15 cellular contexts compared by ENCODE assay signal in genomic region chr15:79969175-79969574, GRCh38. TPM values are rescaled to one million over a fixed set of nuclear protein-coding genes. Genes with fewer than 3 reads are reported as not detected.
DNase-seq lines count a peak whose midpoint lies in the region; ATAC-seq and FAIRE-seq lines count a peak whose summit lies in the region.
"Had no signal": no experiment of that assay in that cellular context is flagged by ENCODE, and none has a peak within 500 bp of the region (broad histone marks: within the 10 kb centered on the region; RNA-seq: fewer than 3 reads in every experiment).

No MANE protein-coding gene starts in this region.

- no peaks in the 10 kb centered on the region for H3K36me3 ChIP-seq in CD4-positive, alpha-beta memory T cell (ENCODE audit: insufficient read depth, low read length)
- H3K36me3 ChIP-seq: BE2C, Peyer's patch had no signal

- H3K4me3 ChIP-seq in CD4-positive, alpha-beta memory T cell (ENCODE audit: low read length in 2 of 2): peak overlapping the region in 1 of 2 donors; percentile 33
- H3K4me3 ChIP-seq in mononuclear cell (ENCODE audit: low read length): peak overlapping the region; percentile 48

- H3K4me1 ChIP-seq in CD4-positive, alpha-beta memory T cell (ENCODE audit: insufficient read depth, low read length): peaks cover 58% of the 10 kb centered on the region
- H3K4me1 ChIP-seq in mononuclear cell (ENCODE audit: insufficient read depth, low read length): peaks cover 76% of the 10 kb centered on the region
- H3K4me1 ChIP-seq: BE2C, Peyer's patch had no signal

- H3K9me3 Mint-ChIP-seq in CD4-positive, alpha-beta memory T cell: peaks cover 0 to 2% (median 0%) of the 10 kb centered on the region in 8 donors
- peaks cover 8% of the 10 kb centered on the region for H3K9me3 Mint-ChIP-seq in activated T-helper 17 cell treated with anti-CD3 and anti-CD28 coated beads, Interleukin-2, amount 50 U/mL, for 72 hours

- peak overlapping the region; percentile 74 to 93 (median 82) for H3K27ac Mint-ChIP-seq in CD4-positive, alpha-beta memory T cell
- peak overlapping the region; percentile 100 for H3K27ac Mint-ChIP-seq in activated T-helper 17 cell treated with anti-CD3 and anti-CD28 coated beads, Interleukin-2, amount 50 U/mL, for 72 hours

- intact Hi-C loops in CD4-positive, alpha-beta memory T cell (cut with micrococcal nuclease): loop anchor here (2.0 to 5.0 kb wide), 2 partner anchors 68 to 183 kb away; partner anchors contain the start of gene FAH
- intact Hi-C loops in sciatic nerve (cut with DNase I): no loop called here

- H3K27me3 Mint-ChIP-seq in CD4-positive, alpha-beta memory T cell: no peaks in the 10 kb centered on the region
- H3K27me3 Mint-ChIP-seq in activated T-helper 17 cell treated with anti-CD3 and anti-CD28 coated beads, Interleukin-2, amount 50 U/mL, for 72 hours: no peaks in the 10 kb centered on the region

- no peaks in the 10 kb centered on the region for H3K9me3 ChIP-seq in CD4-positive, alpha-beta memory T cell (ENCODE audit: control insufficient read depth in 1 of 2, low read length in 2 of 2)
- H3K9me3 ChIP-seq in mononuclear cell (ENCODE audit: low read depth, low read length): no peaks in the 10 kb centered on the region
- H3K9me3 ChIP-seq: BE2C, Peyer's patch had no signal

- no peak overlapping the region for H3K27ac ChIP-seq in CD4-positive, alpha-beta memory T cell (ENCODE audit: low read depth, low read length)

- peaks cover 9% of the 10 kb centered on the region in 2 donors for H3K36me3 Mint-ChIP-seq in CD4-positive, alpha-beta memory T cell
- H3K36me3 Mint-ChIP-seq in activated T-helper 17 cell treated with anti-CD3 and anti-CD28 coated beads, Interleukin-2, amount 50 U/mL, for 72 hours (ENCODE audit: low read depth): peaks cover 61% of the 10 kb centered on the region

- POLR2A ChIA-PET in CD4-positive, alpha-beta memory T cell (lab: Charles Lee; ENCODE audit: partially characterized antibody): interaction anchor here (0.7 to 7.0 kb wide), 4 partner anchors 47 to 90 kb away, joined by 3 to 165 read pairs (median 46); partner anchors contain the start of genes MTHFS and ZFAND6

- DNase-seq in CD4-positive, alpha-beta memory T cell: no peak
- no peak for DNase-seq in GM19239 (ENCODE audit: insufficient read length, low spot score)
- DNase-seq in DMS114 treated with DMSO at 0.1 percent for 48 hours (lab: John Stamatoyannopoulos, UW; ENCODE audit: unreplicated experiment): no peak
- no peak for DNase-seq in sciatic nerve (ENCODE audit: low spot score)
- DNase-seq: activated CD4-positive, alpha-beta T cell treated with anti-CD3 and anti-CD28 coated beads, Interleukin-2, amount 50 U/mL, for 1 hour; BE2C; H7; kidney glomerular epithelial cell; NCI-H1694; NCI-H524 treated with DMSO at 0.1 percent for 48 hours; Peyer's patch had no signal

- H3K4me1 Mint-ChIP-seq in CD4-positive, alpha-beta memory T cell: peaks cover 49 to 77% (median 64%) of the 10 kb centered on the region in 4 donors
- H3K4me1 Mint-ChIP-seq in activated T-helper 17 cell treated with anti-CD3 and anti-CD28 coated beads, Interleukin-2, amount 50 U/mL, for 72 hours: peaks cover 37% of the 10 kb centered on the region

- ATAC-seq in activated T-helper 17 cell treated with anti-CD3 and anti-CD28 coated beads, Interleukin-2, amount 50 U/mL, for 72 hours (replicated peaks): no peak
- ATAC-seq in sciatic nerve (no peak), GM21576 (IDR thresholded peaks at IDR 0.05; ENCODE audit: unreplicated experiment) (no peak), HG02938 (IDR thresholded peaks at IDR 0.05; ENCODE audit: unreplicated experiment) (no peak)

- H3K4me3 Mint-ChIP-seq in CD4-positive, alpha-beta memory T cell: peak overlapping the region; percentile 75 to 91 (median 84)
- peak overlapping the region; percentile 96 for H3K4me3 Mint-ChIP-seq in activated T-helper 17 cell treated with anti-CD3 and anti-CD28 coated beads, Interleukin-2, amount 50 U/mL, for 72 hours

- FAIRE-seq in GM19239 (lab: Jason Lieb, UNC): peak; percentile 67

- no peaks in the 10 kb centered on the region for H3K27me3 ChIP-seq in CD4-positive, alpha-beta memory T cell (ENCODE audit: insufficient read depth, low read length)
- no peaks in the 10 kb centered on the region for H3K27me3 ChIP-seq in mononuclear cell (ENCODE audit: insufficient read depth, low read length)
- H3K27me3 ChIP-seq: BE2C, Peyer's patch had no signal

- CTCF ChIA-PET in CD4-positive, alpha-beta memory T cell (lab: Charles Lee; ENCODE audit: partially characterized antibody): interaction anchor here (1.3 to 3.3 kb wide), 5 partner anchors 24 to 115 kb away, joined by 6 to 21 read pairs (median 13); partner anchors contain the start of gene MTHFS

RNA-seq across cellular contexts. Expression of gene BCL2A1, which starts 1.8 kb away (rescaled TPM):
- 10 to 100 TPM; 25.4 to 28.5 TPM for total RNA-seq in CD4-positive, alpha-beta memory T cell
- polyA plus RNA-seq in CD4-positive, alpha-beta memory T cell: 10 to 100 TPM; 26.5 to 28.0 TPM
- total RNA-seq in activated T-helper 17 cell treated with anti-CD3 and anti-CD28 coated beads, Interleukin-2, amount 50 U/mL, for 72 hours: 10 to 100 TPM; 32.7 to 77.0 TPM
- total RNA-seq in mononuclear cell (511 TPM), sciatic nerve (11.6 TPM)
- total RNA-seq: H7 had no signal
